ENCODE assay signal across 1 cellular context in the genomic region with DNA sequence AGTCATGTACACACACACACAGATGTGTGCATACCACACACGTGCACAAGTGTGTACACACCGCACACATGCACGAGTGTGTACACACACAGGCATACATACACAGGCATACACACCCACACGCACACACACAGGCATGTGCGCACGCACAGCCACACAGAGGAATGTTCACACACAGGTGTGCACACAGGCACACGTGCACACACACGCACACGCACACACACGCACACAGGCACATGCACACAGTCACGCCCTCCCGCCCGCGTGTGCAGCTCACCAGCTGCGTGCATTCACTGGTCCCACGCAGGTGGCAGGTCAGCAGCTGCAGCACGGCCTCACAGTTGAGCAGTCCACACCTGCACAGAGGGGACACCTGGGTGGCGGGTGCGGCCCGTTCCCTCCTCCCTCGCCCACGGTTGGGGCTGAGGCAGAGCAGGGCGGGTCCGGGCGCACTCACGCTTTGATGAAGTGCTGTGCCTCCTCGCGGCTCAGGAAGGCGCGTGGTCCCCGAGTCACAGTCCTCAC.
TF ChIP-seq lines count a peak whose summit lies in the region.

No MANE protein-coding gene starts in this region.

TF ChIP-seq in GM23338, 12 proteins besides CTCF, POLR2A, EP300 and RAD21 (continued from another document):
- TF ChIP-seq REST (IDR thresholded peaks at IDR 0.05; ENCODE audit: unreplicated experiment) (no peak), CREB1 (CRISPR knock-in tag; IDR thresholded peaks at IDR 0.05; ENCODE audit: low read depth) (no peak)
- TF ChIP-seq, protein P1, sequence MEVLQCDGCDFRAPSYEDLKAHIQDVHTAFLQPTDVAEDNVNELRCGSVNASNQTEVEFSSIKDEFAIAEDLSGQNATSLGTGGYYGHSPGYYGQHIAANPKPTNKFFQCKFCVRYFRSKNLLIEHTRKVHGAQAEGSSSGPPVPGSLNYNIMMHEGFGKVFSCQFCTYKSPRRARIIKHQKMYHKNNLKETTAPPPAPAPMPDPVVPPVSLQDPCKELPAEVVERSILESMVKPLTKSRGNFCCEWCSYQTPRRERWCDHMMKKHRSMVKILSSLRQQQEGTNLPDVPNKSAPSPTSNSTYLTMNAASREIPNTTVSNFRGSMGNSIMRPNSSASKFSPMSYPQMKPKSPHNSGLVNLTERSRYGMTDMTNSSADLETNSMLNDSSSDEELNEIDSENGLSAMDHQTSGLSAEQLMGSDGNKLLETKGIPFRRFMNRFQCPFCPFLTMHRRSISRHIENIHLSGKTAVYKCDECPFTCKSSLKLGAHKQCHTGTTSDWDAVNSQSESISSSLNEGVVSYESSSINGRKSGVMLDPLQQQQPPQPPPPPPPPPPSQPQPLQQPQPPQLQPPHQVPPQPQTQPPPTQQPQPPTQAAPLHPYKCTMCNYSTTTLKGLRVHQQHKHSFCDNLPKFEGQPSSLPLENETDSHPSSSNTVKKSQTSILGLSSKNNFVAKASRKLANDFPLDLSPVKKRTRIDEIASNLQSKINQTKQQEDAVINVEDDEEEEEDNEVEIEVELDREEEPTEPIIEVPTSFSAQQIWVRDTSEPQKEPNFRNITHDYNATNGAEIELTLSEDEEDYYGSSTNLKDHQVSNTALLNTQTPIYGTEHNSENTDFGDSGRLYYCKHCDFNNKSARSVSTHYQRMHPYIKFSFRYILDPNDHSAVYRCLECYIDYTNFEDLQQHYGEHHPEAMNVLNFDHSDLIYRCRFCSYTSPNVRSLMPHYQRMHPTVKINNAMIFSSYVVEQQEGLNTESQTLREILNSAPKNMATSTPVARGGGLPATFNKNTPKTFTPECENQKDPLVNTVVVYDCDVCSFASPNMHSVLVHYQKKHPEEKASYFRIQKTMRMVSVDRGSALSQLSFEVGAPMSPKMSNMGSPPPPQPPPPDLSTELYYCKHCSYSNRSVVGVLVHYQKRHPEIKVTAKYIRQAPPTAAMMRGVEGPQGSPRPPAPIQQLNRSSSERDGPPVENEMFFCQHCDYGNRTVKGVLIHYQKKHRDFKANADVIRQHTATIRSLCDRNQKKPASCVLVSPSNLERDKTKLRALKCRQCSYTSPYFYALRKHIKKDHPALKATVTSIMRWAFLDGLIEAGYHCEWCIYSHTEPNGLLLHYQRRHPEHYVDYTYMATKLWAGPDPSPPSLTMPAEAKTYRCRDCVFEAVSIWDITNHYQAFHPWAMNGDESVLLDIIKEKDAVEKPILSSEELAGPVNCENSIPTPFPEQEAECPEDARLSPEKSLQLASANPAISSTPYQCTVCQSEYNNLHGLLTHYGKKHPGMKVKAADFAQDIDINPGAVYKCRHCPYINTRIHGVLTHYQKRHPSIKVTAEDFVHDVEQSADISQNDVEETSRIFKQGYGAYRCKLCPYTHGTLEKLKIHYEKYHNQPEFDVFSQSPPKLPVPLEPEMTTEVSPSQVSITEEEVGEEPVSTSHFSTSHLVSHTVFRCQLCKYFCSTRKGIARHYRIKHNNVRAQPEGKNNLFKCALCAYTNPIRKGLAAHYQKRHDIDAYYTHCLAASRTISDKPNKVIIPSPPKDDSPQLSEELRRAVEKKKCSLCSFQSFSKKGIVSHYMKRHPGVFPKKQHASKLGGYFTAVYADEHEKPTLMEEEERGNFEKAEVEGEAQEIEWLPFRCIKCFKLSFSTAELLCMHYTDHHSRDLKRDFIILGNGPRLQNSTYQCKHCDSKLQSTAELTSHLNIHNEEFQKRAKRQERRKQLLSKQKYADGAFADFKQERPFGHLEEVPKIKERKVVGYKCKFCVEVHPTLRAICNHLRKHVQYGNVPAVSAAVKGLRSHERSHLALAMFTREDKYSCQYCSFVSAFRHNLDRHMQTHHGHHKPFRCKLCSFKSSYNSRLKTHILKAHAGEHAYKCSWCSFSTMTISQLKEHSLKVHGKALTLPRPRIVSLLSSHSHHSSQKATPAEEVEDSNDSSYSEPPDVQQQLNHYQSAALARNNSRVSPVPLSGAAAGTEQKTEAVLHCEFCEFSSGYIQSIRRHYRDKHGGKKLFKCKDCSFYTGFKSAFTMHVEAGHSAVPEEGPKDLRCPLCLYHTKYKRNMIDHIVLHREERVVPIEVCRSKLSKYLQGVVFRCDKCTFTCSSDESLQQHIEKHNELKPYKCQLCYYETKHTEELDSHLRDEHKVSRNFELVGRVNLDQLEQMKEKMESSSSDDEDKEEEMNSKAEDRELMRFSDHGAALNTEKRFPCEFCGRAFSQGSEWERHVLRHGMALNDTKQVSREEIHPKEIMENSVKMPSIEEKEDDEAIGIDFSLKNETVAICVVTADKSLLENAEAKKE (CRISPR knock-in tag; IDR thresholded peaks at IDR 0.05), result no peak
TF ChIP-seq in GM23338: peak in this region for 0.
